Comparison of ENCODE assay signal across 23 cellular contexts in the genomic region with DNA sequence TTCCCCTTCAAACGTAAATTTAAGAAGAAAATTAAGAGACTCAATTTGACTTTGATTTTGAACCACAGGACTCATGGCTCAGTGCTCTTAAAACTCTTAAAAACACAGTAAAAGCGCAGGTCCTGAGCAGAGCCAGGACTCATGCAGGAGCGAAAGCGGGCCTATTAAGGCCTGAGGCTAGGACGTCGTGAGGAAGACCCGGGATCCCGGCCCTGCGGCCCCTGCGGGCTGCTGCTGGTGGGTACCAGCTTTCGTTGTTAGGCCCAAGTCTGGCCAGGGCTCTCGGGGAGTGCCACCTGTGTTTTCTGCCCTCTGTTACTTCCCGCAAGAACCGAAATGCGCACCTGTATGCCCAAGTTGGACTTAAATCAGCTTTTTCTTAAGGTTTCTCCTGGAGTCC. TPM values are rescaled to one million over a fixed set of nuclear protein-coding genes. Genes with fewer than 3 reads are reported as not detected.
"Had no signal": no experiment of that assay in that cellular context is flagged by ENCODE, and none has a peak within 500 bp of the region (broad histone marks: within the 10 kb centered on the region; RNA-seq: fewer than 3 reads in every experiment).

No MANE protein-coding gene starts in this region.

- H3K27ac Mint-ChIP-seq: nephron progenitor cell; stimulated activated effector memory CD8-positive, alpha-beta T cell treated with anti-CD3 and anti-CD28 coated beads, Interleukin-12 subunit alpha, Interleukin-12 subunit beta, amount 100 ng/mL, for 72 hours had no signal

- H3K9me3 Mint-ChIP-seq: nephron progenitor cell; stimulated activated naive CD8-positive, alpha-beta T cell treated with anti-CD3 and anti-CD28 coated beads, Interleukin-15, Interleukin-2, amounts not matched to agents 100 ng/mL and 50 ng/mL, for 24 hours had no signal

- H3K4me3 ChIP-seq: gastrocnemius medialis, lung, upper lobe of right lung had no signal

- H3K27ac ChIP-seq: gastrocnemius medialis, neutrophil, tibial nerve, upper lobe of right lung, vagina had no signal

- H3K9me3 ChIP-seq: gastrocnemius medialis, neutrophil, tibial nerve, upper lobe of right lung, vagina had no signal

- H3K4me1 ChIP-seq: gastrocnemius medialis, upper lobe of right lung had no signal

- ATAC-seq: esophagus mucosa; gastrocnemius medialis; left colon; left ventricle myocardium superior; stimulated activated effector memory CD8-positive, alpha-beta T cell treated with anti-CD3 and anti-CD28 coated beads, Interleukin-12 subunit alpha, Interleukin-12 subunit beta, amount 100 ng/mL, for 72 hours had no signal

- H3K4me3 Mint-ChIP-seq: stimulated activated effector memory CD8-positive, alpha-beta T cell treated with anti-CD3 and anti-CD28 coated beads, Interleukin-12 subunit alpha, Interleukin-12 subunit beta, amount 100 ng/mL, for 72 hours; stimulated activated naive CD8-positive, alpha-beta T cell treated with anti-CD3 and anti-CD28 coated beads, Interleukin-15, Interleukin-2, amounts not matched to agents 100 ng/mL and 50 ng/mL, for 24 hours had no signal

- H3K36me3 Mint-ChIP-seq: stimulated activated effector memory CD8-positive, alpha-beta T cell treated with anti-CD3 and anti-CD28 coated beads, Interleukin-12 subunit alpha, Interleukin-12 subunit beta, amount 100 ng/mL, for 72 hours had no signal

- DNase-seq: effector memory CD4-positive, alpha-beta T cell; gastrocnemius medialis; left colon; left ventricle myocardium superior; mesenchymal stem cell; midbrain; right cardiac atrium; small intestine; stimulated activated CD4-positive, alpha-beta T cell treated with anti-CD3 and anti-CD28 coated beads, Interleukin-4, amount 100 ng/mL, for 1 hour; stimulated activated CD8-positive, alpha-beta memory T cell treated with anti-CD3 and anti-CD28 coated beads, Interleukin-4, amount 100 ng/mL, for 48 hours; upper lobe of right lung had no signal

- H3K36me3 ChIP-seq: gastrocnemius medialis, neutrophil, tibial nerve, upper lobe of right lung, vagina had no signal

RNA-seq across cellular contexts. Expression of a gene that starts 3.5 kb away (rescaled TPM):
- total RNA-seq: esophagus mucosa, fibroblast of villous mesenchyme, kidney epithelial cell, left colon, left ventricle myocardium superior, pulmonary artery endothelial cell, right cardiac atrium, temporal lobe, tibial nerve, upper lobe of right lung, vagina had no signal
- polyA plus RNA-seq: right cardiac atrium, small intestine had no signal
